ENCODE assay signal across 7 cellular contexts in genomic region chr5:65732046-65732445, GRCh38. TPM values are rescaled to one million over a fixed set of nuclear protein-coding genes. Genes with fewer than 3 reads are reported as not detected.
A peak's percentile ranks its signal among the peaks of the same experiment; 100 is the strongest.
DNase-seq lines count a peak whose midpoint lies in the region; ATAC-seq and TF ChIP-seq lines count a peak whose summit lies in the region.
"Not testable (repeated sequence)": the region's sequence is repeated elsewhere in the genome, so short reads cannot be mapped to it uniquely, and the experiment has no call there.

No MANE protein-coding gene starts in this region.

- H3K9me2 ChIP-seq in OCI-LY7 (ENCODE audit: insufficient read depth, low read length), result not testable (repeated sequence)

- WGBS in adrenal gland, 4 donors, result 79 to 90% (median 83%) methylated on average over 3 of the region's 3 CpGs
- 88% methylated on average over 3 of the region's 3 CpGs for WGBS in heart left ventricle, 4 donors

- not testable (repeated sequence) for H4K20me1 ChIP-seq in OCI-LY7 (ENCODE audit: insufficient read depth, low read length)

- H3K4me1 ChIP-seq in OCI-LY7 (ENCODE audit: insufficient read depth, low read length, poor library complexity, severe bottlenecking), result peaks cover 22% of the 10 kb centered on the region
- not testable (repeated sequence) for H3K4me1 ChIP-seq in adrenal gland (replicated peaks in 1 of 2); lower lobe of right lung
- peaks cover 0 to 39% (median 0%) of the 10 kb centered on the region in 12 donors for H3K4me1 ChIP-seq in heart left ventricle

- H3K4me2 ChIP-seq in OCI-LY7 (ENCODE audit: low read length), result peak overlapping the region; percentile 43

- CTCF ChIA-PET in OCI-LY7 (lab: Charles Lee; ENCODE audit: unreplicated experiment), result not testable (repeated sequence)

- TF ChIP-seq CTCF in OCI-LY7 (conservative IDR thresholded peaks at IDR 0.05; ENCODE audit: low read length); adrenal gland (IDR thresholded peaks at IDR 0.05); heart left ventricle (IDR thresholded peaks at IDR 0.05); lower lobe of right lung (IDR thresholded peaks at IDR 0.05): not testable (repeated sequence)

- DNase-seq in CD1c-positive myeloid dendritic cell (ENCODE audit: extremely low spot score), result peak; percentile 67
- DNase-seq in MV-4-11 (lab: John Stamatoyannopoulos, UW), result peak; percentile 73
- peak; percentile 19 for DNase-seq in OCI-LY7 (ENCODE audit: low spot score)
- DNase-seq in adrenal gland, result peak in 4 of 7 donors; percentile 11 to 50 (median 26)
- not testable (repeated sequence) for DNase-seq in heart left ventricle; sciatic nerve (ENCODE audit: low spot score)
- DNase-seq in lower lobe of right lung, result peak; percentile 57

- H3K36me3 ChIP-seq in OCI-LY7 (ENCODE audit: insufficient read depth, low read length); adrenal gland (replicated peaks in 1 of 2); heart left ventricle; lower lobe of right lung: not testable (repeated sequence)

- not testable (repeated sequence) for H3K9me3 ChIP-seq in OCI-LY7 (ENCODE audit: low read length); adrenal gland (replicated peaks in 1 of 3); heart left ventricle; lower lobe of right lung

- not testable (repeated sequence) for H3K27ac ChIP-seq in OCI-LY7 (ENCODE audit: low read depth, low read length, poor library complexity, severe bottlenecking); adrenal gland; lower lobe of right lung
- peak overlapping the region in 1 of 12 donors; percentile 84 for H3K27ac ChIP-seq in heart left ventricle

- not testable (repeated sequence) for BruUV-seq in OCI-LY7 (replicated peaks; lab: Mats Ljungman, UMichigan)

- not testable (repeated sequence) for H2AFZ ChIP-seq in OCI-LY7 (ENCODE audit: low read length)

- H3K27me3 ChIP-seq in adrenal gland; heart left ventricle; lower lobe of right lung (ENCODE audit: low read depth): not testable (repeated sequence)

- POLR2A ChIA-PET in OCI-LY7 (lab: Charles Lee), result interaction anchor here (0.6 to 1.4 kb wide), 3 partner anchors 11 to 764 kb away, joined by 3 read pairs; no protein-coding TSS in a partner anchor

- not testable (repeated sequence) for H3K4me3 ChIP-seq in OCI-LY7 (ENCODE audit: low read depth, low read length, poor library complexity, severe bottlenecking); adrenal gland; heart left ventricle; lower lobe of right lung

- ATAC-seq in heart left ventricle (peak in 3 of 4 donors; percentile 53 to 77 (median 63)), lower lobe of right lung (peak in 1 of 2 donors; percentile 62), sciatic nerve (peak; percentile 65)

- TF ChIP-seq POLR2A in adrenal gland (IDR thresholded peaks at IDR 0.05); heart left ventricle (IDR thresholded peaks at IDR 0.05): not testable (repeated sequence)

- peaks cover 20% of the 10 kb centered on the region for H3K79me2 ChIP-seq in OCI-LY7 (ENCODE audit: insufficient read depth, low read depth, low read length)

- intact Hi-C loops in OCI-LY7 (cut with micrococcal nuclease; ENCODE audit: unreplicated experiment); adrenal gland (cut with DNase I); heart left ventricle (cut with DNase I); lower lobe of right lung (cut with DNase I); sciatic nerve (cut with DNase I): not testable (repeated sequence)

RNA-seq across cellular contexts. Expression of gene NLN, which starts 10.0 kb away (rescaled TPM):
- 11.9 and 14.9 TPM in 2 replicates for total RNA-seq in OCI-LY7 (2014; rRNA removed; shearing (Covaris generic))
- total RNA-seq in OCI-LY7 (2022) (17.7 and 26.0 TPM in 2 replicates), adrenal gland (10 to 100 TPM in 1 of 8 donors, 1 to 10 TPM in 7; 4.3 to 10.3 (median 6.9) TPM), heart left ventricle (10 to 100 TPM in 6 of 9 donors, 1 to 10 TPM in 3; 5.3 to 28.2 (median 14.7) TPM), lower lobe of right lung (13.8 TPM), sciatic nerve (24.8 TPM)
- polyA plus RNA-seq in adrenal gland (10 to 100 TPM in 1 of 3 donors, 1 to 10 TPM in 1, under 1 TPM in 1; 0.77 to 13.7 (median 2.0) TPM), heart left ventricle (1 to 10 TPM; 1.6 to 5.3 TPM)

RNA-seq across cellular contexts. Expression of gene SGTB, which starts 10.1 kb away (rescaled TPM):
- total RNA-seq in OCI-LY7 (2014; rRNA removed; shearing (Covaris generic)), result 3.6 and 4.3 TPM in 2 replicates
- total RNA-seq in OCI-LY7 (2022), result 8.4 and 8.7 TPM in 2 replicates
- total RNA-seq in adrenal gland, result 1 to 10 TPM; 1.1 to 7.1 (median 4.8) TPM
- 1 to 10 TPM; 1.0 to 4.2 (median 1.7) TPM for polyA plus RNA-seq in adrenal gland
- total RNA-seq in heart left ventricle, result 10 to 100 TPM in 2 of 9 donors, 1 to 10 TPM in 7; 2.9 to 14.4 (median 7.1) TPM
- 1 to 10 TPM; 1.8 to 2.4 TPM for polyA plus RNA-seq in heart left ventricle
- total RNA-seq in lower lobe of right lung, result 9.2 TPM
- 18.8 TPM for total RNA-seq in sciatic nerve
